In the genomic region with DNA sequence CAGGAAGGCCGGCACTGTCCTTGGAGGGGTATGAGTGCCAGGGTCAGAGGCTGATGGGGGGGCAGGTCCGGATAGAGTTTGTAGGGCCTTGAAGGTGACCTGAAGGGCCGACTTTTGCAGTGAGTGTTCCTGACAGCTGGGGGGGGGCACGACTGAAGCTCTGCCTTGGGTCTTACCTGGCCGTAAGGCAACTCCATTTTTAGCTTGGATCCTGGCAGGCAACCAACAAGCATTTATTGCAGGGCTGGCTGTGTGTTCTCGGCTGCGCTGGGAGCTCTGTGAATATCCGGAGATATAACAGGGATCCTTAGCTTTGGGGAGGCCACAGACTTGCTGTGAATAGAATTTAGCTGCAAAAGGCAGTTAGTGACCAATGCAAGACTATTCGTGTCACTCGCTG, we compare ENCODE assay signal across 17 cellular contexts.
A peak's percentile ranks its signal among the peaks of the same experiment; 100 is the strongest.
DNase-seq lines count a peak whose midpoint lies in the region; ATAC-seq lines count a peak whose summit lies in the region.
"Had no signal": no experiment of that assay in that cellular context is flagged by ENCODE, and none has a peak within 500 bp of the region (broad histone marks: within the 10 kb centered on the region; RNA-seq: fewer than 3 reads in every experiment).

No MANE protein-coding gene starts in this region.

- peak overlapping the region; percentile 49 for H2AK5ac ChIP-seq in mesenchymal stem cell (ENCODE audit: low read length, severe bottlenecking)

- H3K18ac ChIP-seq in mesenchymal stem cell (ENCODE audit: low read depth in 1 of 2, low read length in 2 of 2), result peak overlapping the region; percentile 14 to 64

- peaks cover 0 to 6% of the 10 kb centered on the region in 2 donors for H3K27me3 Mint-ChIP-seq in effector memory CD8-positive, alpha-beta T cell
- H3K27me3 Mint-ChIP-seq: CD4-positive, alpha-beta memory T cell had no signal

- peak overlapping the region; percentile 59 for H2BK5ac ChIP-seq in mesenchymal stem cell (ENCODE audit: low read depth, low read length, poor library complexity, severe bottlenecking)

- no peak overlapping the region for H3K4me2 ChIP-seq in mesenchymal stem cell (ENCODE audit: low read length, poor library complexity, severe bottlenecking)
- H3K4me2 ChIP-seq: KMS-11 had no signal

- H4K91ac ChIP-seq in mesenchymal stem cell (ENCODE audit: low read length), result peak overlapping the region; percentile 70

- DNase-seq in NCI-H2081 (lab: John Stamatoyannopoulos, UW), result peak; percentile 19 to 74
- DNase-seq in NCI-H2081 treated with DMSO at 0.1 percent for 48 hours (lab: John Stamatoyannopoulos, UW), result no peak
- no peak for DNase-seq in NT2/D1 (ENCODE audit: low read depth, low spot score)
- DNase-seq in mesenchymal stem cell, result no peak
- no peak for DNase-seq in NOMO-1 (lab: John Stamatoyannopoulos, UW; ENCODE audit: unreplicated experiment in 2 of 2)
- no peak for DNase-seq in effector memory CD8-positive, alpha-beta T cell
- DNase-seq: activated B cell treated with CpG ODN at 0.5 μM for 24 hours; activated naive CD4-positive, alpha-beta T cell treated with anti-CD3 and anti-CD28 coated beads, Interleukin-2, amount 10 ng/mL, durations not matched to agents 7 days and 5 days; CD4-positive, alpha-beta memory T cell; foreskin keratinocyte; stimulated activated CD4-positive, alpha-beta T cell treated with anti-CD3 and anti-CD28 coated beads, Interleukin-4, amount 100 ng/mL, for 4 hours had no signal

- H3K4me1 ChIP-seq in NT2/D1 (ENCODE audit: insufficient read depth, insufficient read length), result peaks cover 15% of the 10 kb centered on the region
- peaks cover 36% of the 10 kb centered on the region for H3K4me1 ChIP-seq in mesenchymal stem cell (ENCODE audit: control insufficient read depth, insufficient read depth, low read depth, low read length)
- H3K4me1 ChIP-seq: breast epithelium, foreskin keratinocyte had no signal

- H3K4me3 Mint-ChIP-seq in effector memory CD8-positive, alpha-beta T cell, result no peak overlapping the region
- H3K4me3 Mint-ChIP-seq: activated B cell treated with CpG ODN at 0.5 μM for 24 hours; activated naive CD4-positive, alpha-beta T cell treated with anti-CD3 and anti-CD28 coated beads, Interleukin-2, amount 10 ng/mL, durations not matched to agents 7 days and 5 days; CD4-positive, alpha-beta memory T cell; natural killer cell treated with Interleukin-12 subunit alpha and Interleukin-12 subunit beta and Interleukin-15 and Interleukin-18, amount 100 ng/mL, for 72 hours had no signal

- no peaks in the 10 kb centered on the region for H3K27me3 ChIP-seq in NT2/D1 (ENCODE audit: insufficient read depth, insufficient read length)
- H3K27me3 ChIP-seq in mesenchymal stem cell (ENCODE audit: control insufficient read depth in 1 of 2, insufficient read depth in 1 of 2, low read length in 2 of 2), result no peaks in the 10 kb centered on the region
- H3K27me3 ChIP-seq: breast epithelium had no signal

- H3K36me3 ChIP-seq in NT2/D1 (ENCODE audit: insufficient read depth, insufficient read length, low read length) (no peaks in the 10 kb centered on the region), mesenchymal stem cell (ENCODE audit: control insufficient read depth in 1 of 2, insufficient read depth in 2 of 2, low read depth in 1 of 2, low read length in 2 of 2) (no peaks in the 10 kb centered on the region)
- H3K36me3 ChIP-seq: breast epithelium had no signal

- H2BK12ac ChIP-seq in mesenchymal stem cell (ENCODE audit: low read length in 2 of 2), result peak overlapping the region; percentile 40 to 84

- H3K27ac ChIP-seq in mesenchymal stem cell (ENCODE audit: low read length, poor library complexity, severe bottlenecking) (peak overlapping the region; percentile 69), temporal lobe (ENCODE audit: low read depth, low read length) (peak overlapping the region; percentile 51)
- H3K27ac ChIP-seq: foreskin keratinocyte, KMS-11 had no signal

- 91% methylated on average over 10 of the region's 10 CpGs for WGBS in mesenchymal stem cell

- no peaks in the 10 kb centered on the region for H3K36me3 Mint-ChIP-seq in effector memory CD8-positive, alpha-beta T cell (ENCODE audit: insufficient read depth)
- H3K36me3 Mint-ChIP-seq: CD4-positive, alpha-beta memory T cell; natural killer cell treated with Interleukin-12 subunit alpha and Interleukin-12 subunit beta and Interleukin-15 and Interleukin-18, amount 100 ng/mL, for 72 hours had no signal

- H2BK15ac ChIP-seq in mesenchymal stem cell (ENCODE audit: low read depth, poor library complexity, severe bottlenecking), result no peak overlapping the region

- no peaks in the 10 kb centered on the region for H3K9me3 Mint-ChIP-seq in effector memory CD8-positive, alpha-beta T cell
- H3K9me3 Mint-ChIP-seq: activated B cell treated with CpG ODN at 0.5 μM for 24 hours had no signal

- H2AFZ ChIP-seq in mesenchymal stem cell (ENCODE audit: low read depth, low read length), result no peak overlapping the region

- H3K9me3 ChIP-seq in NT2/D1 (ENCODE audit: insufficient read depth, low read length) (no peaks in the 10 kb centered on the region), mesenchymal stem cell (ENCODE audit: control insufficient read depth, low read length) (no peaks in the 10 kb centered on the region)
- H3K9me3 ChIP-seq: breast epithelium had no signal

- H3K4me3 ChIP-seq in NT2/D1 (ENCODE audit: insufficient read length, low read depth) (no peak overlapping the region), mesenchymal stem cell (ENCODE audit: insufficient read depth in 1 of 2, low read depth in 1 of 2, low read length in 2 of 2) (no peak overlapping the region)
- H3K4me3 ChIP-seq: breast epithelium, lung had no signal

- H3K14ac ChIP-seq in mesenchymal stem cell (ENCODE audit: low read length in 2 of 2), result no peak overlapping the region

- peak overlapping the region; percentile 5 for H3K9ac ChIP-seq in NT2/D1 (ENCODE audit: insufficient read length, low read depth)
- H3K9ac ChIP-seq in mesenchymal stem cell (ENCODE audit: low read length), result no peak overlapping the region
- H3K9ac ChIP-seq: KMS-11 had no signal

- peaks cover 1% of the 10 kb centered on the region for H3K79me1 ChIP-seq in mesenchymal stem cell (replicated peaks; ENCODE audit: low read length, poor library complexity, severe bottlenecking)

- peak overlapping the region; percentile 27 for H4K8ac ChIP-seq in mesenchymal stem cell (ENCODE audit: low read length)

- H3K4me1 Mint-ChIP-seq in effector memory CD8-positive, alpha-beta T cell (ENCODE audit: low read depth in 2 of 2), result peaks cover 10% of the 10 kb centered on the region in 2 donors

- H2BK120ac ChIP-seq in mesenchymal stem cell (ENCODE audit: low read depth, low read length), result peak overlapping the region; percentile 39

- peak overlapping the region; percentile 1 to 85 for H3K4ac ChIP-seq in mesenchymal stem cell (ENCODE audit: low read depth in 1 of 2, low read length in 2 of 2)

- no peak overlapping the region for H3K27ac Mint-ChIP-seq in effector memory CD8-positive, alpha-beta T cell
- H3K27ac Mint-ChIP-seq: activated B cell treated with CpG ODN at 0.5 μM for 24 hours; activated naive CD4-positive, alpha-beta T cell treated with anti-CD3 and anti-CD28 coated beads, Interleukin-2, amount 10 ng/mL, durations not matched to agents 7 days and 5 days; natural killer cell treated with Interleukin-12 subunit alpha and Interleukin-12 subunit beta and Interleukin-15 and Interleukin-18, amount 100 ng/mL, for 72 hours had no signal

- no peak for ATAC-seq in GM21723 (IDR thresholded peaks at IDR 0.05; ENCODE audit: unreplicated experiment)
- no peak for ATAC-seq in effector memory CD8-positive, alpha-beta T cell (replicated peaks)
- ATAC-seq: foreskin keratinocyte; natural killer cell treated with Interleukin-12 subunit alpha and Interleukin-12 subunit beta and Interleukin-15 and Interleukin-18, amount 100 ng/mL, for 72 hours had no signal

- no peak overlapping the region for H3K23ac ChIP-seq in mesenchymal stem cell (ENCODE audit: low read length in 2 of 2)

Comparison
In these comparisons a context has a peak if more than half of its experiments do, and no peak if none do; other contexts are left out.
1. DNase-seq: peak in NCI-H2081 (2 of 2); none in NCI-H2081 treated with DMSO at 0.1 percent for 48 hours (single experiment), NT2/D1 (single experiment), mesenchymal stem cell (single experiment), NOMO-1 (0 of 2) and effector memory CD8-positive, alpha-beta T cell (0 of 3).